Comparison of ENCODE assay signal across 11 cellular contexts in genomic region chr2:32865399-32866068, GRCh38.
DNase-seq lines count a peak whose midpoint lies in the region; ATAC-seq, FAIRE-seq and TF ChIP-seq lines count a peak whose summit lies in the region.
"Had no signal": no experiment of that assay in that cellular context is flagged by ENCODE, and none has a peak within 500 bp of the region (broad histone marks: within the 10 kb centered on the region; RNA-seq: fewer than 3 reads in every experiment).

No MANE protein-coding gene starts in this region.

- WGBS in mammary epithelial cell (ENCODE audit: low coverage, missing lambda C conversion rate), result 27% methylated on average over 3 of the region's 3 CpGs
- WGBS in trophoblast cell (ENCODE audit: extremely low coverage, insufficient coverage, insufficient read length), result no CpG with 5 or more reads among the region's 3 CpGs

- no peak overlapping the region for H4K8ac ChIP-seq in trophoblast cell (ENCODE audit: low read depth, low read length)

- H3K14ac ChIP-seq in trophoblast cell (ENCODE audit: low read length), result no peak overlapping the region

- FAIRE-seq in HTR-8/SVneo (lab: Jason Lieb, UNC), result no peak

- H3K79me1 ChIP-seq in trophoblast cell (ENCODE audit: low read length), result no peaks in the 10 kb centered on the region

- peak overlapping the region; percentile 99 for H3K23ac ChIP-seq in trophoblast cell (ENCODE audit: low read length)

- dilution Hi-C loops in mammary epithelial cell (cut with HindIII; ENCODE audit: low sequenced_read_pairs), result no loop called here

- H2BK120ac ChIP-seq in trophoblast cell (ENCODE audit: insufficient read depth, low read length, poor library complexity), result no peak overlapping the region

- H3K79me2 ChIP-seq in mammary epithelial cell (ENCODE audit: insufficient read depth, low read length), result no peaks in the 10 kb centered on the region
- H3K79me2 ChIP-seq in trophoblast cell (ENCODE audit: control insufficient read depth, insufficient read depth, low read length, poor library complexity), result no peaks in the 10 kb centered on the region

- no peak overlapping the region for H3K4me3 ChIP-seq in mammary epithelial cell (replicated peaks in 1 of 3; ENCODE audit: insufficient read depth in 1 of 3, low read depth in 2 of 3, low read length in 3 of 3)
- H3K4me3 ChIP-seq in trophoblast cell (ENCODE audit: low read depth, low read length), result no peak overlapping the region

- H4K91ac ChIP-seq in trophoblast cell (ENCODE audit: low read depth, low read length), result no peak overlapping the region

- H3K4me1 ChIP-seq in mammary epithelial cell (ENCODE audit: insufficient read depth, low read length), result peaks cover 8% of the 10 kb centered on the region
- no peaks in the 10 kb centered on the region for H3K4me1 ChIP-seq in trophoblast cell (ENCODE audit: control insufficient read depth in 1 of 2, insufficient read depth in 2 of 2, low read length in 2 of 2)

- no peaks in the 10 kb centered on the region for H4K20me1 ChIP-seq in mammary epithelial cell (ENCODE audit: insufficient read depth, low read length)

- no peak for ATAC-seq in GM21526 (IDR thresholded peaks at IDR 0.05; ENCODE audit: low FRiP score, unreplicated experiment)
- no peak for ATAC-seq in GM21528 (IDR thresholded peaks at IDR 0.05; ENCODE audit: low FRiP score, unreplicated experiment)

- H4K12ac ChIP-seq in trophoblast cell (ENCODE audit: low read depth, low read length), result no peak overlapping the region

- no peak overlapping the region for H3K4ac ChIP-seq in trophoblast cell (ENCODE audit: low read depth, low read length)

- no peak overlapping the region for H2BK5ac ChIP-seq in trophoblast cell (ENCODE audit: low read depth, low read length, poor library complexity)

- CTCF ChIA-PET in mammary epithelial cell (lab: Charles Lee; ENCODE audit: low non-redundant PET), result interaction anchor here (0.5 kb wide), 1 partner anchor 79 kb away, joined by 3 read pairs; no protein-coding TSS in a partner anchor

- H3K27ac ChIP-seq in mammary epithelial cell (ENCODE audit: insufficient read depth, low read depth, low read length) (peak overlapping the region; percentile 47), trophoblast cell (ENCODE audit: low read depth, low read length) (no peak overlapping the region)

- DNase-seq in GM04504 (ENCODE audit: low read depth) (peak; percentile 86), HTR-8/SVneo (ENCODE audit: insufficient read length, low spot score) (peak; percentile 56), mammary epithelial cell (peak; percentile 90), trophoblast cell (peak; percentile 82 to 93), OCI-M1 (lab: John Stamatoyannopoulos, UW) (no peak)
- no peak for DNase-seq in stimulated activated naive CD4-positive, alpha-beta T cell (lab: John Stamatoyannopoulos, UW)
- DNase-seq: activated CD4-positive, alpha-beta T cell treated with anti-CD3 and anti-CD28 coated beads, Interleukin-2, amount 50 U/mL, for 48 hours; cerebellar nuclear complex; nucleus accumbens had no signal

- in situ Hi-C loops in mammary epithelial cell (cut with MboI; ENCODE audit: low sequenced_read_pairs in 2 of 2), result no loop called here

- H2AFZ ChIP-seq in mammary epithelial cell (ENCODE audit: low read depth, low read length) (peak overlapping the region; percentile 38), trophoblast cell (ENCODE audit: insufficient read depth, low read length, poor library complexity) (no peak overlapping the region)

- peak overlapping the region; percentile 26 for H3K4me2 ChIP-seq in mammary epithelial cell (ENCODE audit: insufficient read depth, low read depth, low read length)
- no peak overlapping the region for H3K4me2 ChIP-seq in trophoblast cell (ENCODE audit: low read length)

- H3K9ac ChIP-seq in mammary epithelial cell (ENCODE audit: insufficient read depth, low read length) (no peak overlapping the region), trophoblast cell (ENCODE audit: low read length) (no peak overlapping the region)

- H2AK5ac ChIP-seq in trophoblast cell (ENCODE audit: low read length), result no peak overlapping the region

- intact Hi-C loops in mammary epithelial cell (cut with micrococcal nuclease), result no loop called here

- no peak for TF ChIP-seq CTCF in mammary epithelial cell (conservative IDR thresholded peaks at IDR 0.05 in 1 of 2, IDR thresholded peaks at IDR 0.05 in 1 of 2; ENCODE audit: extremely low read depth in 1 of 2, insufficient read depth in 1 of 2, low read depth in 1 of 2, low read length in 2 of 2)

- H3K9me3 ChIP-seq in mammary epithelial cell (replicated peaks; ENCODE audit: insufficient read depth, low read length) (no peaks in the 10 kb centered on the region), trophoblast cell (ENCODE audit: insufficient read depth, low read depth, low read length) (no peaks in the 10 kb centered on the region)

- H3K27me3 ChIP-seq in mammary epithelial cell (ENCODE audit: insufficient read depth, low read length) (no peaks in the 10 kb centered on the region), trophoblast cell (ENCODE audit: insufficient read depth, low read length) (no peaks in the 10 kb centered on the region)

- no peak overlapping the region for H3K18ac ChIP-seq in trophoblast cell (ENCODE audit: low read length)

- H3K36me3 ChIP-seq in mammary epithelial cell (ENCODE audit: insufficient read depth, low read length) (no peaks in the 10 kb centered on the region), trophoblast cell (ENCODE audit: control insufficient read depth in 1 of 2, insufficient read depth in 2 of 2, low read length in 2 of 2) (no peaks in the 10 kb centered on the region)

- TSS peak; percentile 72 for BruUV-seq in mammary epithelial cell (replicated peaks; lab: Mats Ljungman, UMichigan)

- H2BK12ac ChIP-seq in trophoblast cell (ENCODE audit: low read length), result no peak overlapping the region

Comparison
In these comparisons a context has a peak if more than half of its experiments do, and no peak if none do; other contexts are left out.
1. DNase-seq: peak in GM04504 (single experiment), HTR-8/SVneo (single experiment), mammary epithelial cell (single experiment) and trophoblast cell (2 of 2); none in stimulated activated naive CD4-positive, alpha-beta T cell (0 of 6) and OCI-M1 (single experiment).